Comparison of ENCODE assay signal across 8 cellular contexts in genomic region chr4:185203380-185204237, GRCh38. TPM values are rescaled to one million over a fixed set of nuclear protein-coding genes. Genes with fewer than 3 reads are reported as not detected.
DNase-seq lines count a peak whose midpoint lies in the region; ATAC-seq and TF ChIP-seq lines count a peak whose summit lies in the region.

Gene CFAP97, minus strand, starts transcription at chr4:185204000. Its CDS starts 12,804 bp downstream, at chr4:185191196.

- H3K27me3 ChIP-seq in GM23248 (replicated peaks; ENCODE audit: insufficient read depth) (no peaks in the 10 kb centered on the region), osteoblast (ENCODE audit: insufficient read depth, low read length) (no peaks in the 10 kb centered on the region)

- H3K4me1 ChIP-seq in GM23248 (ENCODE audit: insufficient read depth) (peaks cover 18% of the 10 kb centered on the region), osteoblast (ENCODE audit: insufficient read depth, low read length) (peaks cover 26% of the 10 kb centered on the region)

- H3K79me2 ChIP-seq in GM23248 (ENCODE audit: insufficient read depth): peaks cover 61% of the 10 kb centered on the region
- H3K79me2 ChIP-seq in osteoblast (ENCODE audit: insufficient read depth, low read length): peaks cover 58% of the 10 kb centered on the region

- H3K4me2 ChIP-seq in GM23248 (ENCODE audit: unreplicated experiment) (peak within 1 kb of the TSS; percentile 96), osteoblast (ENCODE audit: insufficient read depth, low read length) (peak within 1 kb of the TSS; percentile 100)

- H3K4me3 ChIP-seq in GM23248 (peak within 1 kb of the TSS; percentile 88), osteoblast (ENCODE audit: insufficient read depth, low read length) (peak within 1 kb of the TSS; percentile 75)

- H3F3A ChIP-seq in GM23248 (ENCODE audit: insufficient read depth): peaks cover 25% of the 10 kb centered on the region

- H4K20me1 ChIP-seq in GM23248 (ENCODE audit: insufficient read depth): no peaks in the 10 kb centered on the region
- H4K20me1 ChIP-seq in osteoblast (ENCODE audit: insufficient read depth, low read length): peaks cover 9% of the 10 kb centered on the region

- WGBS in GM23248 (ENCODE audit: low coverage in 1 of 2, low lambda C conversion rate in 2 of 2, missing lambda C conversion rate in 2 of 2), 2 experiments: 1 to 2% methylated on average over 61 to 62 of the region's 105 CpGs

- peak; percentile 87 to 88 for ATAC-seq in activated naive CD4-positive, alpha-beta T cell treated with anti-CD3 and anti-CD28 coated beads, Interleukin-2, amount 50 U/mL, for 72 hours

- H3K9me3 ChIP-seq in GM23248 (ENCODE audit: low read depth): no peaks in the 10 kb centered on the region
- no peaks in the 10 kb centered on the region for H3K9me3 ChIP-seq in osteoblast (ENCODE audit: low read depth, low read length)

- DNase-seq in GDM1 (lab: John Stamatoyannopoulos, UW) (peak; percentile 84), GM23248 (peak; percentile 97), LoVo (ENCODE audit: low spot score) (peak; percentile 82), SKM-1 treated with dmso at 0.1 percent for 144 hours (lab: John Stamatoyannopoulos, UW; ENCODE audit: unreplicated experiment) (peak; percentile 71), glomerular visceral epithelial cell (ENCODE audit: extremely low spot score) (peak; percentile 88), osteoblast (ENCODE audit: insufficient read length, low spot score, missing footprints) (peak; percentile 99)
- peak; percentile 66 to 82 for DNase-seq in activated naive CD4-positive, alpha-beta T cell treated with anti-CD3 and anti-CD28 coated beads, Interleukin-2, amount 50 U/mL, for 72 hours (ENCODE audit: low spot score in 2 of 2)

- peak within 1 kb of the TSS; percentile 81 for H3K27ac ChIP-seq in GM23248
- peak within 1 kb of the TSS; percentile 86 for H3K27ac ChIP-seq in osteoblast (ENCODE audit: low read depth, low read length)
- peak within 1 kb of the TSS; percentile 87 for H3K27ac ChIP-seq in temporal lobe (ENCODE audit: low read depth, low read length)

- peak within 1 kb of the TSS; percentile 92 for H3K9ac ChIP-seq in GM23248

- H2AFZ ChIP-seq in GM23248: peak within 1 kb of the TSS; percentile 98
- H2AFZ ChIP-seq in osteoblast (ENCODE audit: low read length): peak within 1 kb of the TSS; percentile 96

- no peaks in the 10 kb centered on the region for H3K36me3 ChIP-seq in GM23248 (ENCODE audit: low read depth)
- H3K36me3 ChIP-seq in osteoblast (ENCODE audit: insufficient read depth, low read length): peaks cover 4% of the 10 kb centered on the region

- H3K36me3 Mint-ChIP-seq in activated naive CD4-positive, alpha-beta T cell treated with anti-CD3 and anti-CD28 coated beads, Interleukin-2, amount 50 U/mL, for 72 hours: peaks cover 14 to 21% of the 10 kb centered on the region in 2 donors

- no peaks in the 10 kb centered on the region for H3K9me3 Mint-ChIP-seq in activated naive CD4-positive, alpha-beta T cell treated with anti-CD3 and anti-CD28 coated beads, Interleukin-2, amount 50 U/mL, for 72 hours

- peak within 1 kb of the TSS; percentile 88 to 99 for H3K27ac Mint-ChIP-seq in activated naive CD4-positive, alpha-beta T cell treated with anti-CD3 and anti-CD28 coated beads, Interleukin-2, amount 50 U/mL, for 72 hours

- in situ Hi-C loops in GM23248 (cut with MboI): no loop called here

- no peaks in the 10 kb centered on the region for H3K9me2 ChIP-seq in GM23248 (ENCODE audit: insufficient read depth)

- TF ChIP-seq CTCF in osteoblast (IDR thresholded peaks at IDR 0.05; ENCODE audit: extremely low read depth, low read depth, low read length): no peak

RNA-seq across cellular contexts. Expression of gene CFAP97, which starts in this region (rescaled TPM):
- 44.0 and 46.3 TPM in 2 replicates for total RNA-seq in GM23248 (2014; rRNA removed; shearing (Covaris generic))
- 49.2 and 50.8 TPM in 2 replicates for polyA plus RNA-seq in GM23248 (2016; fragmentation: Nextera tagmentation; extraction: Ambion mirVana)
- 10 to 100 TPM; 27.6 to 42.2 TPM for total RNA-seq in activated naive CD4-positive, alpha-beta T cell treated with anti-CD3 and anti-CD28 coated beads, Interleukin-2, amount 50 U/mL, for 72 hours
- total RNA-seq in osteoblast (74.3 and 77.1 TPM in 2 replicates), temporal lobe (49.7 TPM)

Comparison
In these comparisons a context has a peak if more than half of its experiments do, and no peak if none do; other contexts are left out.
1. Peak in every context shown above with its lines: DNase-seq, ATAC-seq, H3K4me3 ChIP-seq and H3K27ac ChIP-seq.